ENCODE assay signal across 8 cellular contexts in genomic region chr4:139295317-139296299, GRCh38. TPM values are rescaled to one million over a fixed set of nuclear protein-coding genes. Genes with fewer than 3 reads are reported as not detected.
DNase-seq lines count a peak whose midpoint lies in the region; ATAC-seq and TF ChIP-seq lines count a peak whose summit lies in the region.

No MANE protein-coding gene starts in this region.

- POLR2A ChIA-PET in GM10248 (lab: Yijun Ruan, JAX): interaction anchor here (1.1 to 1.7 kb wide), 3 partner anchors 119 to 265 kb away, joined by 7 to 9 read pairs (median 9); partner anchors contain the start of gene ELF2

- H3K9me3 Mint-ChIP-seq in activated naive CD4-positive, alpha-beta T cell treated with anti-CD3 and anti-CD28 coated beads, Interleukin-2, amount 50 U/mL, for 24 hours: no peaks in the 10 kb centered on the region
- peaks cover 4% of the 10 kb centered on the region for H3K9me3 Mint-ChIP-seq in glutamatergic neuron (ENCODE audit: unreplicated experiment)

- H3K4me1 ChIP-seq in ovary (ENCODE audit: insufficient read depth) (peaks cover 1% of the 10 kb centered on the region), thyroid gland (peaks cover 10 to 13% of the 10 kb centered on the region in 2 donors)

- H3K4me1 Mint-ChIP-seq in activated naive CD4-positive, alpha-beta T cell treated with anti-CD3 and anti-CD28 coated beads, Interleukin-2, amount 50 U/mL, for 24 hours: peaks cover 43% of the 10 kb centered on the region
- H3K4me1 Mint-ChIP-seq in glutamatergic neuron (ENCODE audit: low read depth, unreplicated experiment): peaks cover 6% of the 10 kb centered on the region

- peak; percentile 98 for TF ChIP-seq CTCF in GM10248 (IDR thresholded peaks at IDR 0.05; ENCODE audit: control extremely low read depth, extremely low read depth, low read depth, missing control alignments)
- peak; percentile 75 for TF ChIP-seq CTCF in NB4 (IDR thresholded peaks at IDR 0.05; ENCODE audit: low read depth, low read length)
- TF ChIP-seq CTCF in glutamatergic neuron (IDR thresholded peaks at IDR 0.05; ENCODE audit: partially characterized antibody, unreplicated experiment): peak; percentile 97
- TF ChIP-seq CTCF in ovary (IDR thresholded peaks at IDR 0.05): peak; percentile 94 to 99 (median 95)
- TF ChIP-seq CTCF in thyroid gland (IDR thresholded peaks at IDR 0.05): peak; percentile 77 to 96 (median 90)

- peak overlapping the region; percentile 97 for H3K27ac Mint-ChIP-seq in activated naive CD4-positive, alpha-beta T cell treated with anti-CD3 and anti-CD28 coated beads, Interleukin-2, amount 50 U/mL, for 24 hours
- H3K27ac Mint-ChIP-seq in glutamatergic neuron (ENCODE audit: unreplicated experiment): peak overlapping the region; percentile 95

- DNase-seq in GM10248 (ENCODE audit: extremely low spot score) (peak; percentile 89), NB4 (ENCODE audit: low read depth) (peak; percentile 95), SK-N-DZ (ENCODE audit: low spot score) (peak; percentile 85), glutamatergic neuron (peak; percentile 100), ovary (peak; percentile 97 to 100 (median 99)), thyroid gland (peak; percentile 97 to 98)

- H3K9me3 ChIP-seq in ovary: no peaks in the 10 kb centered on the region
- no peaks in the 10 kb centered on the region for H3K9me3 ChIP-seq in thyroid gland

- peak overlapping the region; percentile 76 for H3K4me3 ChIP-seq in NB4 (ENCODE audit: low read depth, low read length)
- peak overlapping the region; percentile 83 for H3K4me3 ChIP-seq in ovary
- H3K4me3 ChIP-seq in thyroid gland (replicated peaks in 1 of 3): peak overlapping the region; percentile 66 to 97 (median 72)

- H3K27ac ChIP-seq in ovary: peak overlapping the region; percentile 79 to 87
- peak overlapping the region; percentile 28 to 90 (median 72) for H3K27ac ChIP-seq in thyroid gland

- 0 to 1% (median 1%) methylated on average over 53 of the region's 53 CpGs for WGBS in ovary, 3 donors
- 6% methylated on average over 24 to 36 of the region's 53 CpGs for WGBS in thyroid gland, 2 donors

- no peaks in the 10 kb centered on the region for H3K36me3 ChIP-seq in ovary
- peaks cover 5 to 13% of the 10 kb centered on the region in 2 donors for H3K36me3 ChIP-seq in thyroid gland

- ATAC-seq in HG02571 (IDR thresholded peaks at IDR 0.05; ENCODE audit: unreplicated experiment): peak; percentile 94

- TF ChIP-seq POLR2A in NB4 (IDR thresholded peaks at IDR 0.05; ENCODE audit: extremely low read depth, insufficient read length) (peak; percentile 65), ovary (IDR thresholded peaks at IDR 0.05) (peak; percentile 52), thyroid gland (IDR thresholded peaks at IDR 0.05) (peak in 1 of 2 donors; percentile 79)

- no peak for TF ChIP-seq EP300 in ovary (IDR thresholded peaks at IDR 0.05)

- H3K27me3 ChIP-seq in ovary: no peaks in the 10 kb centered on the region
- no peaks in the 10 kb centered on the region for H3K27me3 ChIP-seq in thyroid gland

- no peaks in the 10 kb centered on the region for H3K27me3 Mint-ChIP-seq in activated naive CD4-positive, alpha-beta T cell treated with anti-CD3 and anti-CD28 coated beads, Interleukin-2, amount 50 U/mL, for 24 hours
- H3K27me3 Mint-ChIP-seq in glutamatergic neuron (ENCODE audit: unreplicated experiment): peaks cover under 1% of the 10 kb centered on the region

- H3K36me3 Mint-ChIP-seq in activated naive CD4-positive, alpha-beta T cell treated with anti-CD3 and anti-CD28 coated beads, Interleukin-2, amount 50 U/mL, for 24 hours: peaks cover 8% of the 10 kb centered on the region
- H3K36me3 Mint-ChIP-seq in glutamatergic neuron (ENCODE audit: unreplicated experiment): no peaks in the 10 kb centered on the region

- H3K4me3 Mint-ChIP-seq in activated naive CD4-positive, alpha-beta T cell treated with anti-CD3 and anti-CD28 coated beads, Interleukin-2, amount 50 U/mL, for 24 hours: peak overlapping the region; percentile 96
- H3K4me3 Mint-ChIP-seq in glutamatergic neuron (ENCODE audit: unreplicated experiment): peak overlapping the region; percentile 98

- CTCF ChIA-PET in GM10248 (lab: Yijun Ruan, JAX): interaction anchor here (0.8 to 3.7 kb wide), 61 partner anchors 9 to 272 kb away, joined by 3 to 43 read pairs (median 5); partner anchors contain the start of genes ELF2 and MGARP

- intact Hi-C loops in ovary (cut with DNase I): loop anchor here in 2 of 4 donors (5.0 to 10.0 kb wide), 4 partner anchors 51 to 191 kb away; partner anchors contain the start of gene ELF2 (in 1 of the 2)
- intact Hi-C loops in thyroid gland (cut with DNase I): loop anchor here (5.0 kb wide), 2 partner anchors 118 to 263 kb away; partner anchors contain the start of gene ELF2

RNA-seq across cellular contexts. Expression of gene NAA15, which starts 5.7 kb away (rescaled TPM):
- 19.8 and 22.7 TPM in 2 replicates for polyA plus RNA-seq in SK-N-DZ (2014; cell fraction: cytosol; rRNA removed)
- 14.7 and 15.8 TPM in 2 replicates for polyA plus RNA-seq in SK-N-DZ (2014; cell fraction: nucleus; rRNA removed)
- total RNA-seq in glutamatergic neuron (ENCODE audit: unreplicated experiment) (44.9 TPM), ovary (10 to 100 TPM; 19.1 to 50.8 (median 35.7) TPM), thyroid gland (10 to 100 TPM; 21.7 to 47.7 (median 24.6) TPM)
- 10 to 100 TPM in 1 of 2 donors, 1 to 10 TPM in 1; 7.1 to 10.6 TPM for polyA plus RNA-seq in ovary

RNA-seq across cellular contexts. Expression of gene NDUFC1, which starts 6.7 kb away (rescaled TPM):
- polyA plus RNA-seq in SK-N-DZ (2014; cell fraction: cytosol; rRNA removed): 25.5 and 33.1 TPM in 2 replicates
- 22.4 and 28.6 TPM in 2 replicates for polyA plus RNA-seq in SK-N-DZ (2014; cell fraction: nucleus; rRNA removed)
- total RNA-seq in glutamatergic neuron (ENCODE audit: unreplicated experiment) (19.4 TPM), ovary (10 to 100 TPM; 24.6 to 68.7 (median 53.1) TPM), thyroid gland (10 to 100 TPM; 27.9 to 92.4 (median 53.2) TPM)
- 10 to 100 TPM; 80.1 to 89.8 TPM for polyA plus RNA-seq in ovary

RNA-seq across cellular contexts. Expression of gene MGARP, which starts 15.6 kb away (rescaled TPM):
- 1.00 and 1.2 TPM in 2 replicates for polyA plus RNA-seq in SK-N-DZ (2014; cell fraction: cytosol; rRNA removed)
- polyA plus RNA-seq in SK-N-DZ (2014; cell fraction: nucleus; rRNA removed): 0.83 and 1.4 TPM in 2 replicates
- total RNA-seq in glutamatergic neuron (ENCODE audit: unreplicated experiment) (0.69 TPM), ovary (10 to 100 TPM; 11.4 to 26.1 (median 18.3) TPM), thyroid gland (1 to 10 TPM in 2 of 4 donors, under 1 TPM in 2; 0.71 to 2.1 (median 1.1) TPM)
- 100 to 1,000 TPM in 1 of 2 donors, 10 to 100 TPM in 1; 22.9 to 108 TPM for polyA plus RNA-seq in ovary

Comparison
In these comparisons a context has a peak if more than half of its experiments do, and no peak if none do; other contexts are left out.
1. Peak in every context shown above with its lines: DNase-seq, ATAC-seq, H3K4me3 ChIP-seq and H3K27ac ChIP-seq.